In the genomic region with DNA sequence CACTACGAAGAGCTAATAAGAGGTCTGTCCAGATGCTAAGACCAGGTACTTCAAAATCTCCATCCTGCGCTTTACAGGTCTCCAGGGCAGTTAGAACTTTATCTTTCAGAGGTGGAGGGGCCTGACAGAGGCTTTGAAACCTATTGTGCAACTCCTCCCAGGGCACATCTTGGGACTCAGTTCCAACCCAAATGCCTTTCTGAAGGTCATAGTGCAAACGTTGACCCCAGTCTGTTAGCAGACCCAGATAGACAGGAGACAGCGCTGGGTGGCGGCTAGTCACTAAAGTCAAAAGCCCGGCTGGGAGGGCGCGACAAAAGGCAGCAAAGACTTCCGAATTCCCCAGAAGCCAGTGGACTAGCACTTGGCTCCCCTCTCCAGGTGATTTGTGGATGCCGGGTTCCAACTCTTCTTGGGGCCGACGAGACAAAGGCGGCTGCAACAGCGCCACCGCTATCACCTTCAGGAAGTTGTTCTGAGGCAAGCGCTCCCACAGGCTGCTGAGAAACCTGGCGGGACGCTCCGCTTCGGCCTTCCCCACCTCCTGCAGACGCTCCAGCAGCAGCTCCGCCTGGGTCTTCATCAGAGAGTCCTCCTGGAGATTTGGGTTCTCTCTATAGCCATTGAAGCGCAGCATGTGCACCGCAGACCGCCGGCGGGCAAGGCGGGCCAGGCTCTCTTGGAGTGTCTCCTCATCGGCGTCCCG, we compare ENCODE assay signal across 1 cellular context.
TF ChIP-seq lines count a peak whose summit lies in the region.

No MANE protein-coding gene starts in this region.

TF ChIP-seq in HepG2, 621 proteins besides CTCF, POLR2A, EP300 and RAD21 (continued from another document and continues in another):
- TF ChIP-seq, protein P1, sequence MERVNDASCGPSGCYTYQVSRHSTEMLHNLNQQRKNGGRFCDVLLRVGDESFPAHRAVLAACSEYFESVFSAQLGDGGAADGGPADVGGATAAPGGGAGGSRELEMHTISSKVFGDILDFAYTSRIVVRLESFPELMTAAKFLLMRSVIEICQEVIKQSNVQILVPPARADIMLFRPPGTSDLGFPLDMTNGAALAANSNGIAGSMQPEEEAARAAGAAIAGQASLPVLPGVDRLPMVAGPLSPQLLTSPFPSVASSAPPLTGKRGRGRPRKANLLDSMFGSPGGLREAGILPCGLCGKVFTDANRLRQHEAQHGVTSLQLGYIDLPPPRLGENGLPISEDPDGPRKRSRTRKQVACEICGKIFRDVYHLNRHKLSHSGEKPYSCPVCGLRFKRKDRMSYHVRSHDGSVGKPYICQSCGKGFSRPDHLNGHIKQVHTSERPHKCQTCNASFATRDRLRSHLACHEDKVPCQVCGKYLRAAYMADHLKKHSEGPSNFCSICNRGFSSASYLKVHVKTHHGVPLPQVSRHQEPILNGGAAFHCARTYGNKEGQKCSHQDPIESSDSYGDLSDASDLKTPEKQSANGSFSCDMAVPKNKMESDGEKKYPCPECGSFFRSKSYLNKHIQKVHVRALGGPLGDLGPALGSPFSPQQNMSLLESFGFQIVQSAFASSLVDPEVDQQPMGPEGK (CRISPR knock-in tag; IDR thresholded peaks at IDR 0.05): peak; percentile 48
- TF ChIP-seq ZFAT (CRISPR knock-in tag; conservative IDR thresholded peaks at IDR 0.05) (no peak), PTBP1 (IDR thresholded peaks at IDR 0.05; ENCODE audit: low read depth, low read length, poor library complexity, severe bottlenecking) (no peak), FOXC1 (CRISPR knock-in tag; IDR thresholded peaks at IDR 0.05; ENCODE audit: borderline replicate concordance) (no peak; the same call in 1 of the 2 replicates), ARNT2 (CRISPR knock-in tag; IDR thresholded peaks at IDR 0.05; ENCODE audit: low read depth) (peak; percentile 24; the same call in 1 of the 2 replicates), ZNF318 (CRISPR knock-in tag; IDR thresholded peaks at IDR 0.05) (0 out of 2 replicates have a peak, but pooled peaks have one; percentile 11), RBM39 (IDR thresholded peaks at IDR 0.05; ENCODE audit: low read depth, low read length, poor library complexity, severe bottlenecking) (peak; percentile 76), ARID2 (CRISPR knock-in tag; IDR thresholded peaks at IDR 0.05; ENCODE audit: borderline replicate concordance) (0 out of 2 replicates have a peak, but pooled peaks have one; percentile 76), ZNF709 (CRISPR knock-in tag; IDR thresholded peaks at IDR 0.05) (0 out of 2 replicates have a peak, but pooled peaks have one; percentile 20), ZNF350 (CRISPR knock-in tag; IDR thresholded peaks at IDR 0.05; ENCODE audit: borderline replicate concordance, low read depth) (peak; percentile 87; the same call in 1 of the 2 replicates), NR3C1 (CRISPR knock-in tag; IDR thresholded peaks at IDR 0.05) (no peak), ZNF264 (CRISPR knock-in tag; IDR thresholded peaks at IDR 0.05) (no peak), ZBTB8A (CRISPR knock-in tag; IDR thresholded peaks at IDR 0.05; ENCODE audit: borderline replicate concordance, low read depth) (no peak), CEBPG (CRISPR knock-in tag; IDR thresholded peaks at IDR 0.05) (peak; percentile 89), ZNF589 (CRISPR knock-in tag; conservative IDR thresholded peaks at IDR 0.05) (peak; percentile 59; the same call in 1 of the 2 replicates), SKI (IDR thresholded peaks at IDR 0.05; ENCODE audit: partially characterized antibody) (no peak), CAMTA2 (CRISPR knock-in tag; IDR thresholded peaks at IDR 0.05; ENCODE audit: borderline replicate concordance) (no peak), ATRX (CRISPR knock-in tag; IDR thresholded peaks at IDR 0.05; ENCODE audit: borderline replicate concordance) (no peak), MTA3 (CRISPR knock-in tag; IDR thresholded peaks at IDR 0.05) (no peak), ZNF607 (CRISPR knock-in tag; IDR thresholded peaks at IDR 0.05; ENCODE audit: borderline replicate concordance) (0 out of 2 replicates have a peak, but pooled peaks have one; percentile 60), SP5 (CRISPR knock-in tag; IDR thresholded peaks at IDR 0.05; ENCODE audit: borderline replicate concordance, low read depth) (no peak), THAP11 (CRISPR knock-in tag; IDR thresholded peaks at IDR 0.05) (no peak), ZNF234 (CRISPR knock-in tag; conservative IDR thresholded peaks at IDR 0.05) (0 out of 2 replicates have a peak, but pooled peaks have one; percentile 58), CREB3 (CRISPR knock-in tag; IDR thresholded peaks at IDR 0.05) (0 out of 2 replicates have a peak, but pooled peaks have one; percentile 40), ZNF841 (CRISPR knock-in tag; IDR thresholded peaks at IDR 0.05; ENCODE audit: borderline replicate concordance) (0 out of 2 replicates have a peak, but pooled peaks have one; percentile 51), ARHGAP35 (CRISPR knock-in tag; IDR thresholded peaks at IDR 0.05; ENCODE audit: borderline replicate concordance) (no peak), ZNF557 (CRISPR knock-in tag; IDR thresholded peaks at IDR 0.05) (peak; percentile 18; the same call in 1 of the 2 replicates), ZNF224 (CRISPR knock-in tag; IDR thresholded peaks at IDR 0.05) (peak; percentile 33; the same call in 1 of the 2 replicates), GFI1 (CRISPR knock-in tag; IDR thresholded peaks at IDR 0.05; ENCODE audit: borderline replicate concordance) (0 out of 2 replicates have a peak, but pooled peaks have one; percentile 16), MTERF4 (CRISPR knock-in tag; IDR thresholded peaks at IDR 0.05) (0 out of 2 replicates have a peak, but pooled peaks have one; percentile 54), SNAI1 (CRISPR knock-in tag; IDR thresholded peaks at IDR 0.05; ENCODE audit: borderline replicate concordance) (no peak), IRF2 (CRISPR knock-in tag; IDR thresholded peaks at IDR 0.05) (peak; percentile 24; the same call in 1 of the 2 replicates), FOXM1 (CRISPR knock-in tag; IDR thresholded peaks at IDR 0.05) (no peak), CEBPB (IDR thresholded peaks at IDR 0.05; ENCODE audit: borderline replicate concordance, low read depth, low read length) (peak; percentile 89), NR2F2 (IDR thresholded peaks at IDR 0.05; ENCODE audit: borderline replicate concordance, low read depth) (peak; percentile 48; the same call in 1 of the 2 replicates), HOXA9 (CRISPR knock-in tag; IDR thresholded peaks at IDR 0.05; ENCODE audit: borderline replicate concordance) (0 out of 2 replicates have a peak, but pooled peaks have one; percentile 43)
- TF ChIP-seq, protein P2, sequence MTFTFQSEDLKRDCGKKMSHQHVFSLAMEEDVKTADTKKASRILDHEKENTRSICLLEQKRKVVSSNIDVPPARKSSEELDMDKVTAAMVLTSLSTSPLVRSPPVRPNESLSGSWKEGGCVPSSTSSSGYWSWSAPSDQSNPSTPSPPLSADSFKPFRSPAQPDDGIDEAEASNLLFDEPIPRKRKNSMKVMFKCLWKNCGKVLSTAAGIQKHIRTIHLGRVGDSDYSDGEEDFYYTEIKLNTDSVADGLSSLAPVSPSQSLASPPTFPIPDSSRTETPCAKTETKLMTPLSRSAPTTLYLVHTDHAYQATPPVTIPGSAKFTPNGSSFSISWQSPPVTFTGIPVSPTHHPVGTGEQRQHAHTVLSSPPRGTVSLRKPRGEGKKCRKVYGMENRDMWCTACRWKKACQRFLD (CRISPR knock-in tag; IDR thresholded peaks at IDR 0.05; ENCODE audit: borderline replicate concordance): peak; percentile 81
- TF ChIP-seq, protein P3, sequence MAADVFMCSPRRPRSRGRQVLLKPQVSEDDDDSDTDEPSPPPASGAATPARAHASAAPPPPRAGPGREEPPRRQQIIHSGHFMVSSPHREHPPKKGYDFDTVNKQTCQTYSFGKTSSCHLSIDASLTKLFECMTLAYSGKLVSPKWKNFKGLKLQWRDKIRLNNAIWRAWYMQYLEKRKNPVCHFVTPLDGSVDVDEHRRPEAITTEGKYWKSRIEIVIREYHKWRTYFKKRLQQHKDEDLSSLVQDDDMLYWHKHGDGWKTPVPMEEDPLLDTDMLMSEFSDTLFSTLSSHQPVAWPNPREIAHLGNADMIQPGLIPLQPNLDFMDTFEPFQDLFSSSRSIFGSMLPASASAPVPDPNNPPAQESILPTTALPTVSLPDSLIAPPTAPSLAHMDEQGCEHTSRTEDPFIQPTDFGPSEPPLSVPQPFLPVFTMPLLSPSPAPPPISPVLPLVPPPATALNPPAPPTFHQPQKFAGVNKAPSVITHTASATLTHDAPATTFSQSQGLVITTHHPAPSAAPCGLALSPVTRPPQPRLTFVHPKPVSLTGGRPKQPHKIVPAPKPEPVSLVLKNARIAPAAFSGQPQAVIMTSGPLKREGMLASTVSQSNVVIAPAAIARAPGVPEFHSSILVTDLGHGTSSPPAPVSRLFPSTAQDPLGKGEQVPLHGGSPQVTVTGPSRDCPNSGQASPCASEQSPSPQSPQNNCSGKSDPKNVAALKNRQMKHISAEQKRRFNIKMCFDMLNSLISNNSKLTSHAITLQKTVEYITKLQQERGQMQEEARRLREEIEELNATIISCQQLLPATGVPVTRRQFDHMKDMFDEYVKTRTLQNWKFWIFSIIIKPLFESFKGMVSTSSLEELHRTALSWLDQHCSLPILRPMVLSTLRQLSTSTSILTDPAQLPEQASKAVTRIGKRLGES (CRISPR knock-in tag; IDR thresholded peaks at IDR 0.05; ENCODE audit: borderline replicate concordance): peak; percentile 56; the same call in 1 of the 2 replicates
- TF ChIP-seq, protein P4, sequence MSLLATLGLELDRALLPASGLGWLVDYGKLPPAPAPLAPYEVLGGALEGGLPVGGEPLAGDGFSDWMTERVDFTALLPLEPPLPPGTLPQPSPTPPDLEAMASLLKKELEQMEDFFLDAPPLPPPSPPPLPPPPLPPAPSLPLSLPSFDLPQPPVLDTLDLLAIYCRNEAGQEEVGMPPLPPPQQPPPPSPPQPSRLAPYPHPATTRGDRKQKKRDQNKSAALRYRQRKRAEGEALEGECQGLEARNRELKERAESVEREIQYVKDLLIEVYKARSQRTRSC (CRISPR knock-in tag; IDR thresholded peaks at IDR 0.05; ENCODE audit: low read depth): peak; percentile 55; the same call in 1 of the 2 replicates
